Comparison of ENCODE assay signal across 16 cellular contexts in genomic region chr17:1125775-1126120, GRCh38.
"Had no signal": no experiment of that assay in that cellular context is flagged by ENCODE, and none has a peak within 500 bp of the region (broad histone marks: within the 10 kb centered on the region; RNA-seq: fewer than 3 reads in every experiment).

No MANE protein-coding gene starts in this region.

- H3K27me3 ChIP-seq: stomach had no signal

- H3K4me3 ChIP-seq: left ventricle myocardium inferior, prostate gland, stomach had no signal

- H3K4me1 ChIP-seq: prostate gland had no signal

- DNase-seq: activated B cell treated with CpG ODN at 0.5 μM for 24 hours; activated CD4-positive, alpha-beta T cell treated with anti-CD3 and anti-CD28 coated beads, Interleukin-2, amount 10 ng/mL, durations not matched to agents 24 days and 14 days; activated CD8-positive, alpha-beta memory T cell treated with anti-CD3 and anti-CD28 coated beads, Interleukin-2, amount 50 U/mL, for 48 hours; activated gamma-delta T cell treated with Interleukin-2 at 50 U/mL for 16 hours; activated T-cell treated with anti-CD3 and anti-CD28 coated beads, Interleukin-2, amount 50 U/mL, for 72 hours; amniotic stem cell; islet precursor cell; left ventricle myocardium inferior; naive thymus-derived CD8-positive, alpha-beta T cell; right cardiac atrium; stimulated activated CD4-positive, alpha-beta T cell treated with anti-CD3 and anti-CD28 coated beads, Interleukin-1b, Interleukin-23, amount 100 ng/mL, for 48 hours; stomach; T-helper 2 cell had no signal

- H3K36me3 ChIP-seq: prostate gland had no signal

- H3K9me3 Mint-ChIP-seq: activated CD4-positive, alpha-beta T cell treated with anti-CD3 and anti-CD28 coated beads, Interleukin-2, amount 10 ng/mL, durations not matched to agents 24 days and 14 days; activated T-cell treated with anti-CD3 and anti-CD28 coated beads, Interleukin-2, amount 50 U/mL, for 72 hours had no signal

- ATAC-seq: activated T-cell treated with anti-CD3 and anti-CD28 coated beads, Interleukin-2, amount 50 U/mL, for 72 hours; naive thymus-derived CD8-positive, alpha-beta T cell; right cardiac atrium had no signal

- H3K27ac ChIP-seq: left ventricle myocardium inferior, prostate gland had no signal

- H3K9me3 ChIP-seq: left ventricle myocardium inferior, prostate gland, stomach had no signal

- H3K27me3 Mint-ChIP-seq: activated B cell treated with CpG ODN at 0.5 μM for 24 hours; activated CD4-positive, alpha-beta T cell treated with anti-CD3 and anti-CD28 coated beads, Interleukin-2, amount 10 ng/mL, durations not matched to agents 24 days and 14 days; memory B cell had no signal

- H3K27ac Mint-ChIP-seq: activated B cell treated with CpG ODN at 0.5 μM for 24 hours; activated CD4-positive, alpha-beta T cell treated with anti-CD3 and anti-CD28 coated beads, Interleukin-2, amount 10 ng/mL, durations not matched to agents 24 days and 14 days; activated naive CD8-positive, alpha-beta T cell; activated T-cell treated with anti-CD3 and anti-CD28 coated beads, Interleukin-2, amount 50 U/mL, for 72 hours; memory B cell had no signal

- H3K4me3 Mint-ChIP-seq: activated B cell treated with CpG ODN at 0.5 μM for 24 hours; activated CD4-positive, alpha-beta T cell treated with anti-CD3 and anti-CD28 coated beads, Interleukin-2, amount 10 ng/mL, durations not matched to agents 24 days and 14 days; activated naive CD8-positive, alpha-beta T cell; activated T-cell treated with anti-CD3 and anti-CD28 coated beads, Interleukin-2, amount 50 U/mL, for 72 hours; memory B cell; naive thymus-derived CD8-positive, alpha-beta T cell had no signal
